Comparison of ENCODE assay signal across 8 cellular contexts in the genomic region with DNA sequence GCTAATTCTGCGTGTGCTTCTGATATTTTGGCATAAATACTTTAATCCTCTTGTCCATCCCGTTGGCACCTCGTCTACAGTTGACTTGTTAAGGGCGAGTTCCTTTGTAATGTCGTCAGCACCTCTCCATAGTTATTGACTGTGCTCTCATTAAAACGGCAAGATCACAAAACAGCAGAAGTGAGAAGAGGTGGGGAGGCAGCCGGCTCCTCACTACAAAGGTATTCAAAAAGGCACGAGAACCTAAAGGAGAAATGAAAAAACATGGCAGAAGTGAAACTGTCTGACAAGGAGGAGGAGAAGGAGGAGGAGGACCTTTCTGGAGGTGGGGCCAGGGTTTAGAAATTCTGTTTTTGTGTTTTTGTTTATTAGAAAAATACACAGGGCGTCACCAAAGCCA.
DNase-seq lines count a peak whose midpoint lies in the region; ATAC-seq lines count a peak whose summit lies in the region.

No MANE protein-coding gene starts in this region.

- ATAC-seq in GM18870 (IDR thresholded peaks at IDR 0.05; ENCODE audit: unreplicated experiment) (peak; percentile 74), GM21786 (IDR thresholded peaks at IDR 0.05; ENCODE audit: unreplicated experiment) (peak; percentile 69), HG03460 (IDR thresholded peaks at IDR 0.05; ENCODE audit: unreplicated experiment) (peak; percentile 86)

- DNase-seq in medulla oblongata (ENCODE audit: extremely low spot score) (peak; percentile 45), cortex of kidney (lab: John Stamatoyannopoulos, UW) (no peak), SW 1271 (lab: John Stamatoyannopoulos, UW) (no peak), T-helper 1 cell (no peak)
- DNase-seq in activated CD4-positive, CD25-positive, alpha-beta regulatory T cell treated with anti-CD3 and anti-CD28 coated beads, Interleukin-2, amount 50 U/mL, for 72 hours, result no peak
